In the genomic region with DNA sequence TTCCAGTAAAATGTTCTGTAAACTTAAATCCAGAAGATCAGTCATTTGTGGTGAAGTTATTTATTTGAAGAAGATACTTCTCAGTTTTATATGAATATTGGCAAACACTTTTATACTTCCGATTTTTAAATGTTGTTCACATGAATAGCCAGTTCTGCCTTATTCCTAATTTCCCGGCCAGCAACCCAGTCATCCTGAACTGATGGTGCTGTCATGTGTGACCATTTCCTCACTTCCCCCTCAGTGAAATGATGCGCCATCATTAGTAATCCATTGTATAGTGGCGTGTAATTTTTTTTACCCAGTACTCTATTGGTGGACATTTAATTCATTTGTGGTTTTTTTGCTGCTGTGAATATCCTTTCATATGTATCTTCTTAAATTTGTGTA, we compare ENCODE assay signal across 2 cellular contexts.
TF ChIP-seq lines count a peak whose summit lies in the region.

No MANE protein-coding gene starts in this region.

TF ChIP-seq in SK-N-SH, 30 proteins besides CTCF, POLR2A, EP300 and RAD21 (continued from another document):
- TF ChIP-seq, protein P1, sequence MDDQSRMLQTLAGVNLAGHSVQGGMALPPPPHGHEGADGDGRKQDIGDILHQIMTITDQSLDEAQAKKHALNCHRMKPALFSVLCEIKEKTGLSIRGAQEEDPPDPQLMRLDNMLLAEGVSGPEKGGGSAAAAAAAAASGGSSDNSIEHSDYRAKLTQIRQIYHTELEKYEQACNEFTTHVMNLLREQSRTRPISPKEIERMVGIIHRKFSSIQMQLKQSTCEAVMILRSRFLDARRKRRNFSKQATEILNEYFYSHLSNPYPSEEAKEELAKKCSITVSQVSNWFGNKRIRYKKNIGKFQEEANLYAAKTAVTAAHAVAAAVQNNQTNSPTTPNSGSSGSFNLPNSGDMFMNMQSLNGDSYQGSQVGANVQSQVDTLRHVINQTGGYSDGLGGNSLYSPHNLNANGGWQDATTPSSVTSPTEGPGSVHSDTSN (IDR thresholded peaks at IDR 0.05), result no peak
- TF ChIP-seq EZH2phosphoT487 (IDR thresholded peaks at IDR 0.05; ENCODE audit: borderline replicate concordance, low read depth) (no peak), SMC3 (IDR thresholded peaks at IDR 0.05; ENCODE audit: low read depth, low read length) (no peak), FOXM1 (IDR thresholded peaks at IDR 0.05; ENCODE audit: low read depth) (no peak), GABPA (IDR thresholded peaks at IDR 0.05; ENCODE audit: low read depth) (no peak), MEF2A (IDR thresholded peaks at IDR 0.05; ENCODE audit: borderline replicate concordance, low read depth) (no peak), NFIC (IDR thresholded peaks at IDR 0.05; ENCODE audit: borderline replicate concordance) (no peak), POLR2AphosphoS5 (IDR thresholded peaks at IDR 0.05; ENCODE audit: low read depth, low read length) (no peak), FOXJ3 (CRISPR knock-in tag; IDR thresholded peaks at IDR 0.05) (no peak), NRF1 (IDR thresholded peaks at IDR 0.05; ENCODE audit: low read depth, low read length) (no peak), SIN3A (IDR thresholded peaks at IDR 0.05; ENCODE audit: borderline replicate concordance, low read depth, low read length) (no peak)
- TF ChIP-seq, protein P2, sequence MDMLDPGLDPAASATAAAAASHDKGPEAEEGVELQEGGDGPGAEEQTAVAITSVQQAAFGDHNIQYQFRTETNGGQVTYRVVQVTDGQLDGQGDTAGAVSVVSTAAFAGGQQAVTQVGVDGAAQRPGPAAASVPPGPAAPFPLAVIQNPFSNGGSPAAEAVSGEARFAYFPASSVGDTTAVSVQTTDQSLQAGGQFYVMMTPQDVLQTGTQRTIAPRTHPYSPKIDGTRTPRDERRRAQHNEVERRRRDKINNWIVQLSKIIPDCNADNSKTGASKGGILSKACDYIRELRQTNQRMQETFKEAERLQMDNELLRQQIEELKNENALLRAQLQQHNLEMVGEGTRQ (IDR thresholded peaks at IDR 0.05; ENCODE audit: borderline replicate concordance, low read depth, low read length), result no peak
- TF ChIP-seq, protein P3, sequence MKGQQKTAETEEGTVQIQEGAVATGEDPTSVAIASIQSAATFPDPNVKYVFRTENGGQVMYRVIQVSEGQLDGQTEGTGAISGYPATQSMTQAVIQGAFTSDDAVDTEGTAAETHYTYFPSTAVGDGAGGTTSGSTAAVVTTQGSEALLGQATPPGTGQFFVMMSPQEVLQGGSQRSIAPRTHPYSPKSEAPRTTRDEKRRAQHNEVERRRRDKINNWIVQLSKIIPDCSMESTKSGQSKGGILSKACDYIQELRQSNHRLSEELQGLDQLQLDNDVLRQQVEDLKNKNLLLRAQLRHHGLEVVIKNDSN (IDR thresholded peaks at IDR 0.05; ENCODE audit: borderline replicate concordance, low read depth), result no peak

TF ChIP-seq in SK-N-SH treated with all-trans-retinoic acid at 6 μM for 48 hours, 23 proteins besides CTCF, POLR2A, EP300 and RAD21 (continued from another document):
- TF ChIP-seq, protein P4, sequence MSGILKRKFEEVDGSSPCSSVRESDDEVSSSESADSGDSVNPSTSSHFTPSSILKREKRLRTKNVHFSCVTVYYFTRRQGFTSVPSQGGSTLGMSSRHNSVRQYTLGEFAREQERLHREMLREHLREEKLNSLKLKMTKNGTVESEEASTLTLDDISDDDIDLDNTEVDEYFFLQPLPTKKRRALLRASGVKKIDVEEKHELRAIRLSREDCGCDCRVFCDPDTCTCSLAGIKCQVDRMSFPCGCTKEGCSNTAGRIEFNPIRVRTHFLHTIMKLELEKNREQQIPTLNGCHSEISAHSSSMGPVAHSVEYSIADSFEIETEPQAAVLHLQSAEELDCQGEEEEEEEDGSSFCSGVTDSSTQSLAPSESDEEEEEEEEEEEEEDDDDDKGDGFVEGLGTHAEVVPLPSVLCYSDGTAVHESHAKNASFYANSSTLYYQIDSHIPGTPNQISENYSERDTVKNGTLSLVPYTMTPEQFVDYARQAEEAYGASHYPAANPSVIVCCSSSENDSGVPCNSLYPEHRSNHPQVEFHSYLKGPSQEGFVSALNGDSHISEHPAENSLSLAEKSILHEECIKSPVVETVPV (CRISPR knock-in tag; IDR thresholded peaks at IDR 0.05), result no peak
- no peak for TF ChIP-seq ZC3H10 (CRISPR knock-in tag; IDR thresholded peaks at IDR 0.05)
- TF ChIP-seq BACH2 (CRISPR knock-in tag; IDR thresholded peaks at IDR 0.05; ENCODE audit: borderline replicate concordance), result no peak
- no peak for TF ChIP-seq TOX (CRISPR knock-in tag; IDR thresholded peaks at IDR 0.05; ENCODE audit: borderline replicate concordance)
- TF ChIP-seq ISL1 (CRISPR knock-in tag; IDR thresholded peaks at IDR 0.05), result no peak
